8 cellular contexts compared by ENCODE assay signal in the genomic region with DNA sequence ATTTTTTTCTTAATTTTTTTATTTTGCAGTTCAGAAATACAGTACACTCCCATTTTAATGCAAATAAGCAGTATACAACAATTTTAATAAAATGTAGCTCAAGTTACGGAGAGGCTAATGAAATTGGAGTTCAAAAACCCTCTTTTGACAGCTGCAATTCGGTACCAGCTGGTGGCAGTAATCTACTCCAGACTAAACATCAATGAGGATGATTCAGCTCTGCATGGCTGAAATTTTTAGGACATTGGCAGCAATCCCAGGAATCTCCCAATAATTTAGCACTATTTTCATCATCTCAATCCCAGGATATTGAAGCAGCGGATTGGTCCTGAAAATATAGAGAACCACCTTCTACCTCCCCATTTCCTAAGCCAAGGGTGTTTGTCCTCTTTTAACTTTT.
DNase-seq lines count a peak whose midpoint lies in the region; ATAC-seq and TF ChIP-seq lines count a peak whose summit lies in the region.
"Had no signal": no experiment of that assay in that cellular context is flagged by ENCODE, and none has a peak within 500 bp of the region (broad histone marks: within the 10 kb centered on the region; RNA-seq: fewer than 3 reads in every experiment).

No MANE protein-coding gene starts in this region.

- peak; percentile 29 for TF ChIP-seq CTCF in foreskin fibroblast (IDR thresholded peaks at IDR 0.05; ENCODE audit: low read depth, low read length)

- H3K4me3 ChIP-seq in foreskin fibroblast (ENCODE audit: low read depth in 1 of 2, low read length in 2 of 2) = no peak overlapping the region

- H3K27ac Mint-ChIP-seq in effector memory CD8-positive, alpha-beta T cell = no peak overlapping the region
- H3K27ac Mint-ChIP-seq: dendritic cell treated with granulocyte-macrophage colony-stimulating factor and Interleukin-4, amounts not matched to agents 40 ng/mL and 50 ng/mL, for 4 days had no signal

- no peak for ATAC-seq in GM18511 (IDR thresholded peaks at IDR 0.05; ENCODE audit: unreplicated experiment)
- ATAC-seq in effector memory CD8-positive, alpha-beta T cell (replicated peaks) = no peak

- DNase-seq in HT1080 (ENCODE audit: low read depth) (peak; percentile 43), RPMI7951 (ENCODE audit: low read depth) (peak; percentile 53), foreskin fibroblast (peak; percentile 73 to 90), superior temporal gyrus (ENCODE audit: extremely low spot score) (peak; percentile 91)
- DNase-seq in effector memory CD8-positive, alpha-beta T cell = no peak
- DNase-seq in stimulated activated CD4-positive, alpha-beta T cell treated with anti-CD3 and anti-CD28 coated beads, Interleukin-2, amount 100 ng/mL, for 24 hours = no peak

- no peak overlapping the region for H3K4me3 Mint-ChIP-seq in effector memory CD8-positive, alpha-beta T cell
- H3K4me3 Mint-ChIP-seq: dendritic cell treated with granulocyte-macrophage colony-stimulating factor and Interleukin-4, amounts not matched to agents 40 ng/mL and 50 ng/mL, for 4 days had no signal

- no peaks in the 10 kb centered on the region for H3K36me3 Mint-ChIP-seq in effector memory CD8-positive, alpha-beta T cell (ENCODE audit: insufficient read depth)

- no peaks in the 10 kb centered on the region for H3K4me1 Mint-ChIP-seq in effector memory CD8-positive, alpha-beta T cell (ENCODE audit: low read depth in 2 of 2)

- H3K9me3 Mint-ChIP-seq in effector memory CD8-positive, alpha-beta T cell = peaks cover 8 to 10% of the 10 kb centered on the region in 2 donors
- H3K9me3 Mint-ChIP-seq: dendritic cell treated with granulocyte-macrophage colony-stimulating factor and Interleukin-4, amounts not matched to agents 40 ng/mL and 50 ng/mL, for 4 days had no signal

- H3K27me3 Mint-ChIP-seq in effector memory CD8-positive, alpha-beta T cell = no peaks in the 10 kb centered on the region
- H3K27me3 Mint-ChIP-seq: dendritic cell treated with granulocyte-macrophage colony-stimulating factor and Interleukin-4, amounts not matched to agents 40 ng/mL and 50 ng/mL, for 4 days had no signal

Comparison
In these comparisons a context has a peak if more than half of its experiments do, and no peak if none do; other contexts are left out.
1. DNase-seq: peak in HT1080 (single experiment), RPMI7951 (single experiment), foreskin fibroblast (2 of 2) and superior temporal gyrus (single experiment); none in effector memory CD8-positive, alpha-beta T cell (0 of 3) and stimulated activated CD4-positive, alpha-beta T cell treated with anti-CD3 and anti-CD28 coated beads, Interleukin-2, amount 100 ng/mL, for 24 hours (0 of 2).